In the genomic region with DNA sequence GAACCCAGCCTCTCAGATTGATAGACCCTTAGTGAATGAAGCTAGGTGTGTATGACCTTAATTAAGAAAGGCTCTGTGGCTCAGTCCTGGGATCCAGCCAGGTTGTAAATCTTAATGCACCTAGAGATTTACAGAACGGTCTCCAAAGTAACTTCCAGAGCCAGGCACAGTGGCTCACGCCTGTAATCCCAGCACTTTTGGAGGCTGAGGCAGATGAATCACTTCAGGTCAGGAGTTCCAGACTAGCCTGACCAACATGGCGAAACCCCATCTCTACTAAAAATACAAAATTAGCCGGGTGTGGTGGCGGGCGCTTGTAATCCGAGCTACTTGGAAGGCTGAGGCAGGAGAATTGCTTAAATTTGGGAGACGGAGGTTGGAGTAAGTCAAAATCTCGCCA, we compare ENCODE assay signal across 1 cellular context.
TF ChIP-seq lines count a peak whose summit lies in the region.

No MANE protein-coding gene starts in this region.

TF ChIP-seq in IMR-90, 13 proteins besides CTCF, POLR2A, EP300 and RAD21:
- TF ChIP-seq MXI1 (IDR thresholded peaks at IDR 0.05; ENCODE audit: borderline replicate concordance, low read depth, low read length) (no peak), ELK1 (IDR thresholded peaks at IDR 0.05; ENCODE audit: borderline replicate concordance, low read depth, low read length) (no peak), MAFK (IDR thresholded peaks at IDR 0.05; ENCODE audit: low read depth, low read length) (no peak), CHD1 (IDR thresholded peaks at IDR 0.05; ENCODE audit: low read depth, low read length) (no peak), MAZ (IDR thresholded peaks at IDR 0.05; ENCODE audit: borderline replicate concordance, low read depth, low read length) (no peak), SMC3 (IDR thresholded peaks at IDR 0.05; ENCODE audit: low read depth, low read length) (no peak), RCOR1 (IDR thresholded peaks at IDR 0.05; ENCODE audit: insufficient replicate concordance, low read length) (no peak), CEBPB (IDR thresholded peaks at IDR 0.05; ENCODE audit: low read depth, low read length) (no peak), NFE2L2 (IDR thresholded peaks at IDR 0.05; ENCODE audit: low read depth, low read length) (no peak), BHLHE40 (IDR thresholded peaks at IDR 0.05; ENCODE audit: low read depth, low read length) (no peak), FOS (IDR thresholded peaks at IDR 0.05; ENCODE audit: low read depth, low read length) (no peak)
- TF ChIP-seq, protein P1, sequence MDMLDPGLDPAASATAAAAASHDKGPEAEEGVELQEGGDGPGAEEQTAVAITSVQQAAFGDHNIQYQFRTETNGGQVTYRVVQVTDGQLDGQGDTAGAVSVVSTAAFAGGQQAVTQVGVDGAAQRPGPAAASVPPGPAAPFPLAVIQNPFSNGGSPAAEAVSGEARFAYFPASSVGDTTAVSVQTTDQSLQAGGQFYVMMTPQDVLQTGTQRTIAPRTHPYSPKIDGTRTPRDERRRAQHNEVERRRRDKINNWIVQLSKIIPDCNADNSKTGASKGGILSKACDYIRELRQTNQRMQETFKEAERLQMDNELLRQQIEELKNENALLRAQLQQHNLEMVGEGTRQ (IDR thresholded peaks at IDR 0.05; ENCODE audit: low read depth, low read length) = no peak
